Comparison of ENCODE assay signal across 8 cellular contexts in genomic region chr22:39309881-39310714, GRCh38.
A peak's percentile ranks its signal among the peaks of the same experiment; 100 is the strongest.
DNase-seq lines count a peak whose midpoint lies in the region; ATAC-seq lines count a peak whose summit lies in the region.

No MANE protein-coding gene starts in this region.

- H3K36me3 ChIP-seq in BLaER1 treated with 17β-estradiol and CSF1 and Interleukin-3, amounts not matched to agents 10 nM and 100 nM: peaks cover 50 to 93% (median 88%) of the 10 kb centered on the region in 11 experiments
- H3K36me3 ChIP-seq in adipocyte (ENCODE audit: control insufficient read depth, insufficient read depth, low read length, severe bottlenecking): peaks cover 37% of the 10 kb centered on the region

- no peaks in the 10 kb centered on the region for H3K9me3 ChIP-seq in BLaER1 treated with 17β-estradiol and CSF1 and Interleukin-3, amounts not matched to agents 10 nM and 100 nM (replicated peaks in 1 of 11)
- H3K9me3 ChIP-seq in adipocyte (ENCODE audit: control insufficient read depth, low read length): no peaks in the 10 kb centered on the region

- peaks cover 55 to 75% (median 68%) of the 10 kb centered on the region in 10 experiments for H3K4me1 ChIP-seq in BLaER1 treated with 17β-estradiol and CSF1 and Interleukin-3, amounts not matched to agents 10 nM and 100 nM
- H3K4me1 ChIP-seq in adipocyte (ENCODE audit: control insufficient read depth, insufficient read depth, low read length): peaks cover 31% of the 10 kb centered on the region

- H3K27ac ChIP-seq in BLaER1 treated with 17β-estradiol and CSF1 and Interleukin-3, amounts not matched to agents 10 nM and 100 nM: peak overlapping the region in 5 of 11 experiments; percentile 5 to 33 (median 17); a peak in 3 of 22 replicates

- peak; percentile 47 for DNase-seq in HCEC 1CT
- DNase-seq in adipocyte (ENCODE audit: low read depth): peak; percentile 43
- DNase-seq in kidney glomerular epithelial cell (lab: John Stamatoyannopoulos, UW): peak; percentile 40
- DNase-seq in activated gamma-delta T cell treated with Interleukin-2 at 50 U/mL for 16 hours: no peak
- no peak for DNase-seq in AG08396 (ENCODE audit: low spot score)

- H3K4me3 ChIP-seq in BLaER1 treated with 17β-estradiol and CSF1 and Interleukin-3, amounts not matched to agents 10 nM and 100 nM: no peak overlapping the region
- H3K4me3 ChIP-seq in adipocyte (ENCODE audit: low read length): no peak overlapping the region

- peak overlapping the region in 8 of 11 experiments; percentile 13 to 62 (median 40); a peak in 11 of 22 replicates for H3K4me2 ChIP-seq in BLaER1 treated with 17β-estradiol and CSF1 and Interleukin-3, amounts not matched to agents 10 nM and 100 nM

- H3K27me3 ChIP-seq in BLaER1 treated with 17β-estradiol and CSF1 and Interleukin-3, amounts not matched to agents 10 nM and 100 nM: no peaks in the 10 kb centered on the region
- no peaks in the 10 kb centered on the region for H3K27me3 ChIP-seq in adipocyte (replicated peaks; ENCODE audit: control insufficient read depth, insufficient read depth, low read length)

- peak overlapping the region in 3 of 11 experiments; percentile 13 to 28 (median 16); a peak in 1 of 22 replicates for H3K9ac ChIP-seq in BLaER1 treated with 17β-estradiol and CSF1 and Interleukin-3, amounts not matched to agents 10 nM and 100 nM
- no peak overlapping the region for H3K9ac ChIP-seq in adipocyte (ENCODE audit: low read length)

- no peak for ATAC-seq in GM18502 (IDR thresholded peaks at IDR 0.05; ENCODE audit: poor library complexity, unreplicated experiment)
- no peak for ATAC-seq in HG03469 (IDR thresholded peaks at IDR 0.05; ENCODE audit: unreplicated experiment)

- H4K20me1 ChIP-seq in BLaER1 treated with 17β-estradiol and CSF1 and Interleukin-3, amounts not matched to agents 10 nM and 100 nM: peaks cover 48 to 92% (median 86%) of the 10 kb centered on the region in 11 experiments

Comparison
In these comparisons a context has a peak if more than half of its experiments do, and no peak if none do; other contexts are left out.
1. DNase-seq: peak in HCEC 1CT (single experiment), adipocyte (single experiment) and kidney glomerular epithelial cell (single experiment); none in activated gamma-delta T cell treated with Interleukin-2 at 50 U/mL for 16 hours (single experiment) and AG08396 (single experiment).